ENCODE assay signal across 1 cellular context in genomic region chr2:232444409-232445148, GRCh38.
TF ChIP-seq lines count a peak whose summit lies in the region.

No MANE protein-coding gene starts in this region.

TF ChIP-seq in HepG2, 621 proteins besides CTCF, POLR2A, EP300 and RAD21 (continued from another document and continues in another):
- TF ChIP-seq ZHX2 (IDR thresholded peaks at IDR 0.05; ENCODE audit: low read depth) (no peak), ZHX2 (CRISPR knock-in tag; IDR thresholded peaks at IDR 0.05; ENCODE audit: borderline replicate concordance) (no peak), FUBP1 (CRISPR knock-in tag; IDR thresholded peaks at IDR 0.05; ENCODE audit: borderline replicate concordance) (no peak), ZNF44 (CRISPR knock-in tag; IDR thresholded peaks at IDR 0.05) (no peak), ZSCAN21 (CRISPR knock-in tag; IDR thresholded peaks at IDR 0.05; ENCODE audit: borderline replicate concordance) (0 out of 2 replicates have a peak, but pooled peaks have one; percentile 18), HOXA3 (CRISPR knock-in tag; IDR thresholded peaks at IDR 0.05) (no peak), ZNF260 (CRISPR knock-in tag; IDR thresholded peaks at IDR 0.05; ENCODE audit: borderline replicate concordance, low read depth) (no peak), ZNF574 (CRISPR knock-in tag; IDR thresholded peaks at IDR 0.05) (no peak), ZNF354B (CRISPR knock-in tag; IDR thresholded peaks at IDR 0.05) (no peak), ZNF234 (CRISPR knock-in tag; conservative IDR thresholded peaks at IDR 0.05) (no peak), ZNF790 (CRISPR knock-in tag; IDR thresholded peaks at IDR 0.05; ENCODE audit: borderline replicate concordance) (no peak), ZNF670 (CRISPR knock-in tag; IDR thresholded peaks at IDR 0.05; ENCODE audit: borderline replicate concordance) (no peak), NCOA5 (CRISPR knock-in tag; IDR thresholded peaks at IDR 0.05) (no peak), NAIF1 (CRISPR knock-in tag; IDR thresholded peaks at IDR 0.05; ENCODE audit: borderline replicate concordance) (no peak), ZNF468 (CRISPR knock-in tag; IDR thresholded peaks at IDR 0.05) (no peak), SNAPC5 (CRISPR knock-in tag; IDR thresholded peaks at IDR 0.05; ENCODE audit: borderline replicate concordance) (no peak), MAFK (conservative IDR thresholded peaks at IDR 0.05 in 1 of 2, IDR thresholded peaks at IDR 0.05 in 1 of 2; ENCODE audit: low read length in 2 of 2) (peak in 1 of 2 experiments; percentile 43; a peak in 1 of 4 replicates), NFRKB (IDR thresholded peaks at IDR 0.05) (no peak), TRIM24 (CRISPR knock-in tag; IDR thresholded peaks at IDR 0.05) (no peak), ZNF251 (CRISPR knock-in tag; IDR thresholded peaks at IDR 0.05) (no peak), PHF20 (CRISPR knock-in tag; IDR thresholded peaks at IDR 0.05) (no peak), ZFP36L2 (CRISPR knock-in tag; IDR thresholded peaks at IDR 0.05) (no peak), KAT2B (IDR thresholded peaks at IDR 0.05; ENCODE audit: borderline replicate concordance, low read depth, low read length) (no peak), ZNF672 (CRISPR knock-in tag; IDR thresholded peaks at IDR 0.05) (no peak), POLR2AphosphoS2 (IDR thresholded peaks at IDR 0.05; ENCODE audit: low read depth, low read length) (no peak), KDM2A (CRISPR knock-in tag; IDR thresholded peaks at IDR 0.05; ENCODE audit: borderline replicate concordance, low read depth) (0 out of 2 replicates have a peak, but pooled peaks have one; percentile 6), RORA (CRISPR knock-in tag; IDR thresholded peaks at IDR 0.05) (no peak), SP140L (CRISPR knock-in tag; IDR thresholded peaks at IDR 0.05; ENCODE audit: borderline replicate concordance) (no peak), UBTF (CRISPR knock-in tag; IDR thresholded peaks at IDR 0.05) (peak; percentile 26), KDM3A (CRISPR knock-in tag; IDR thresholded peaks at IDR 0.05; ENCODE audit: low read depth) (no peak), POGZ (CRISPR knock-in tag; IDR thresholded peaks at IDR 0.05) (no peak), SALL1 (CRISPR knock-in tag; IDR thresholded peaks at IDR 0.05) (peak; percentile 9; the same call in 1 of the 2 replicates)
- TF ChIP-seq, protein P1, sequence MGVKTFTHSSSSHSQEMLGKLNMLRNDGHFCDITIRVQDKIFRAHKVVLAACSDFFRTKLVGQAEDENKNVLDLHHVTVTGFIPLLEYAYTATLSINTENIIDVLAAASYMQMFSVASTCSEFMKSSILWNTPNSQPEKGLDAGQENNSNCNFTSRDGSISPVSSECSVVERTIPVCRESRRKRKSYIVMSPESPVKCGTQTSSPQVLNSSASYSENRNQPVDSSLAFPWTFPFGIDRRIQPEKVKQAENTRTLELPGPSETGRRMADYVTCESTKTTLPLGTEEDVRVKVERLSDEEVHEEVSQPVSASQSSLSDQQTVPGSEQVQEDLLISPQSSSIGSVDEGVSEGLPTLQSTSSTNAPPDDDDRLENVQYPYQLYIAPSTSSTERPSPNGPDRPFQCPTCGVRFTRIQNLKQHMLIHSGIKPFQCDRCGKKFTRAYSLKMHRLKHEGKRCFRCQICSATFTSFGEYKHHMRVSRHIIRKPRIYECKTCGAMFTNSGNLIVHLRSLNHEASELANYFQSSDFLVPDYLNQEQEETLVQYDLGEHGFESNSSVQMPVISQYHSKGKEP (CRISPR knock-in tag; IDR thresholded peaks at IDR 0.05): no peak
- TF ChIP-seq, protein P2, sequence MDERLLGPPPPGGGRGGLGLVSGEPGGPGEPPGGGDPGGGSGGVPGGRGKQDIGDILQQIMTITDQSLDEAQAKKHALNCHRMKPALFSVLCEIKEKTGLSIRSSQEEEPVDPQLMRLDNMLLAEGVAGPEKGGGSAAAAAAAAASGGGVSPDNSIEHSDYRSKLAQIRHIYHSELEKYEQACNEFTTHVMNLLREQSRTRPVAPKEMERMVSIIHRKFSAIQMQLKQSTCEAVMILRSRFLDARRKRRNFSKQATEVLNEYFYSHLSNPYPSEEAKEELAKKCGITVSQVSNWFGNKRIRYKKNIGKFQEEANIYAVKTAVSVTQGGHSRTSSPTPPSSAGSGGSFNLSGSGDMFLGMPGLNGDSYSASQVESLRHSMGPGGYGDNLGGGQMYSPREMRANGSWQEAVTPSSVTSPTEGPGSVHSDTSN (CRISPR knock-in tag; IDR thresholded peaks at IDR 0.05): no peak
- TF ChIP-seq, protein P3, sequence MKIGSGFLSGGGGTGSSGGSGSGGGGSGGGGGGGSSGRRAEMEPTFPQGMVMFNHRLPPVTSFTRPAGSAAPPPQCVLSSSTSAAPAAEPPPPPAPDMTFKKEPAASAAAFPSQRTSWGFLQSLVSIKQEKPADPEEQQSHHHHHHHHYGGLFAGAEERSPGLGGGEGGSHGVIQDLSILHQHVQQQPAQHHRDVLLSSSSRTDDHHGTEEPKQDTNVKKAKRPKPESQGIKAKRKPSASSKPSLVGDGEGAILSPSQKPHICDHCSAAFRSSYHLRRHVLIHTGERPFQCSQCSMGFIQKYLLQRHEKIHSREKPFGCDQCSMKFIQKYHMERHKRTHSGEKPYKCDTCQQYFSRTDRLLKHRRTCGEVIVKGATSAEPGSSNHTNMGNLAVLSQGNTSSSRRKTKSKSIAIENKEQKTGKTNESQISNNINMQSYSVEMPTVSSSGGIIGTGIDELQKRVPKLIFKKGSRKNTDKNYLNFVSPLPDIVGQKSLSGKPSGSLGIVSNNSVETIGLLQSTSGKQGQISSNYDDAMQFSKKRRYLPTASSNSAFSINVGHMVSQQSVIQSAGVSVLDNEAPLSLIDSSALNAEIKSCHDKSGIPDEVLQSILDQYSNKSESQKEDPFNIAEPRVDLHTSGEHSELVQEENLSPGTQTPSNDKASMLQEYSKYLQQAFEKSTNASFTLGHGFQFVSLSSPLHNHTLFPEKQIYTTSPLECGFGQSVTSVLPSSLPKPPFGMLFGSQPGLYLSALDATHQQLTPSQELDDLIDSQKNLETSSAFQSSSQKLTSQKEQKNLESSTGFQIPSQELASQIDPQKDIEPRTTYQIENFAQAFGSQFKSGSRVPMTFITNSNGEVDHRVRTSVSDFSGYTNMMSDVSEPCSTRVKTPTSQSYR (CRISPR knock-in tag; IDR thresholded peaks at IDR 0.05; ENCODE audit: borderline replicate concordance): no peak
- TF ChIP-seq, protein P4, sequence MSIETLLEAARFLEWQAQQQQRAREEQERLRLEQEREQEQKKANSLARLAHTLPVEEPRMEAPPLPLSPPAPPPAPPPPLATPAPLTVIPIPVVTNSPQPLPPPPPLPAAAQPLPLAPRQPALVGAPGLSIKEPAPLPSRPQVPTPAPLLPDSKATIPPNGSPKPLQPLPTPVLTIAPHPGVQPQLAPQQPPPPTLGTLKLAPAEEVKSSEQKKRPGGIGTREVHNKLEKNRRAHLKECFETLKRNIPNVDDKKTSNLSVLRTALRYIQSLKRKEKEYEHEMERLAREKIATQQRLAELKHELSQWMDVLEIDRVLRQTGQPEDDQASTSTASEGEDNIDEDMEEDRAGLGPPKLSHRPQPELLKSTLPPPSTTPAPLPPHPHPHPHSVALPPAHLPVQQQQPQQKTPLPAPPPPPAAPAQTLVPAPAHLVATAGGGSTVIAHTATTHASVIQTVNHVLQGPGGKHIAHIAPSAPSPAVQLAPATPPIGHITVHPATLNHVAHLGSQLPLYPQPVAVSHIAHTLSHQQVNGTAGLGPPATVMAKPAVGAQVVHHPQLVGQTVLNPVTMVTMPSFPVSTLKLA (IDR thresholded peaks at IDR 0.05): no peak
- TF ChIP-seq, protein P5, sequence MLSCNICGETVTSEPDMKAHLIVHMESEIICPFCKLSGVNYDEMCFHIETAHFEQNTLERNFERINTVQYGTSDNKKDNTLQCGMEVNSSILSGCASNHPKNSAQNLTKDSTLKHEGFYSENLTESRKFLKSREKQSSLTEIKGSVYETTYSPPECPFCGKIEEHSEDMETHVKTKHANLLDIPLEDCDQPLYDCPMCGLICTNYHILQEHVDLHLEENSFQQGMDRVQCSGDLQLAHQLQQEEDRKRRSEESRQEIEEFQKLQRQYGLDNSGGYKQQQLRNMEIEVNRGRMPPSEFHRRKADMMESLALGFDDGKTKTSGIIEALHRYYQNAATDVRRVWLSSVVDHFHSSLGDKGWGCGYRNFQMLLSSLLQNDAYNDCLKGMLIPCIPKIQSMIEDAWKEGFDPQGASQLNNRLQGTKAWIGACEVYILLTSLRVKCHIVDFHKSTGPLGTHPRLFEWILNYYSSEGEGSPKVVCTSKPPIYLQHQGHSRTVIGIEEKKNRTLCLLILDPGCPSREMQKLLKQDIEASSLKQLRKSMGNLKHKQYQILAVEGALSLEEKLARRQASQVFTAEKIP (CRISPR knock-in tag; IDR thresholded peaks at IDR 0.05; ENCODE audit: borderline replicate concordance): no peak
